11 cellular contexts compared by ENCODE assay signal in genomic region chr13:82720961-82721360, GRCh38.
"Had no signal": no experiment of that assay in that cellular context is flagged by ENCODE, and none has a peak within 500 bp of the region (broad histone marks: within the 10 kb centered on the region; RNA-seq: fewer than 3 reads in every experiment).

No MANE protein-coding gene starts in this region.

- H3K27ac ChIP-seq: GM23248 had no signal

- H3K36me3 ChIP-seq: HAP-1 had no signal

- FAIRE-seq: H1, H54 had no signal

- DNase-seq: GM23248, GOT3, H7, H9, HCEC 1CT, HFFc6 had no signal

- H3K4me2 ChIP-seq: GM23338 had no signal

- H3K9ac ChIP-seq: GM23248 had no signal

- H2AFZ ChIP-seq: GM23248, GM23338 had no signal

- H3K4me3 ChIP-seq: GM23248, GM23338, HAP-1 had no signal

- H3K9me3 ChIP-seq: HAP-1 had no signal

- ATAC-seq: GM23338, HCT116 had no signal
